In the genomic region with DNA sequence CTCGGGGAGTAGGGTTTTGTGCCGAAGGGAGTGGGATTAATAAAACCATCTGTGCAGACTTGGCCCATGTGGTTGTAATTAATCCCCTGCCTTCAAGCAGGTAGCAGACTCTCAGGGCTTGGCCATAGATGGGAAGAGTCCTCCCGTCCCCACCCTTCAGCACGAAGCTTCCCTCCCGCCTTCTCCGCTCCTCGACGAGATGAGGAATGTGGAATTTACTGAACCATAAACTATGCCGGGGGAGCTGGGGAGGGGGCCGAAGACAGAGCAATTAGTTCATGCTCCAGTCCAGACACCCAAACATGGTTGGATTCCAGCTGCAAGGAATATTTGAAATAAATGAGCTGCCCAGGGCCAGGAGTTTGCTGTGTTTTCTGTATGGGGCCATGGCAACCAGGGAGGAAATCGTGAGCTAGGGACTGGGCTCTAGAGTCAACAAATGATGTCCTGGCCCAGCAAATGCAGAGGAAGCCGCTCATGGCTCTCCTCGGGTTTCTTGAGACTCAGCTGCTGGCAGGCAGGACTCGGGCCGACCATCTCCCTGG, we compare ENCODE assay signal across 10 cellular contexts.
DNase-seq lines count a peak whose midpoint lies in the region; ATAC-seq and TF ChIP-seq lines count a peak whose summit lies in the region.
"Had no signal": no experiment of that assay in that cellular context is flagged by ENCODE, and none has a peak within 500 bp of the region (broad histone marks: within the 10 kb centered on the region; RNA-seq: fewer than 3 reads in every experiment).

No MANE protein-coding gene starts in this region.

- DNase-seq in Caki2 (ENCODE audit: low read depth) (peak; percentile 83), ascending aorta (ENCODE audit: low spot score in 2 of 2) (peak; percentile 45 to 95), left ventricle myocardium superior (peak; percentile 72), pulmonary artery endothelial cell (ENCODE audit: low read depth, low spot score) (peak; percentile 78), GM10248 (ENCODE audit: extremely low spot score) (no peak)
- no peak for DNase-seq in activated CD4-positive, CD25-positive, alpha-beta regulatory T cell (lab: John Stamatoyannopoulos, UW)
- DNase-seq: activated CD8-positive, alpha-beta memory T cell treated with anti-CD3 and anti-CD28 coated beads, Interleukin-2, amount 50 U/mL, for 4 hours; Calu3 had no signal

- in situ Hi-C loops in Caki2 (cut with HindIII; ENCODE audit: low pct_unique_long_range_greater_than_20kb, low sequenced_read_pairs), result no loop called here

- POLR2A ChIA-PET in GM10248 (lab: Yijun Ruan, JAX), result interaction anchor here (0.7 kb wide), 1 partner anchor 40 kb away, joined by 3 read pairs; no protein-coding TSS in a partner anchor

- peaks cover 19 to 30% of the 10 kb centered on the region in 2 donors for H3K36me3 ChIP-seq in ascending aorta

- intact Hi-C loops in ascending aorta (cut with DNase I) (loop anchor here (2.0 kb wide), 1 partner anchor 45 kb away; no protein-coding TSS in a partner anchor), left ventricle myocardium superior (cut with micrococcal nuclease) (no loop called here)

- no peak overlapping the region for H3K4me3 ChIP-seq in ascending aorta

- H3K27me3 ChIP-seq in ascending aorta, result no peaks in the 10 kb centered on the region

- H3K4me1 ChIP-seq in ascending aorta, result peaks cover 41 to 67% of the 10 kb centered on the region in 2 donors

- ATAC-seq in left ventricle myocardium superior, result peak; percentile 75
- ATAC-seq in GM21786 (IDR thresholded peaks at IDR 0.05; ENCODE audit: unreplicated experiment), result no peak
- ATAC-seq in HG03439 (IDR thresholded peaks at IDR 0.05; ENCODE audit: unreplicated experiment), result no peak

- H3K9me3 ChIP-seq in ascending aorta, result no peaks in the 10 kb centered on the region

- no peak for TF ChIP-seq CTCF in ascending aorta (IDR thresholded peaks at IDR 0.05)
- TF ChIP-seq CTCF in GM10248 (IDR thresholded peaks at IDR 0.05; ENCODE audit: control extremely low read depth, extremely low read depth, low read depth, missing control alignments), result no peak

- CTCF ChIA-PET in GM10248 (lab: Yijun Ruan, JAX), result interaction anchor here (0.8 kb wide), 1 partner anchor 9 kb away, joined by 3 read pairs; no protein-coding TSS in a partner anchor

- H3K27ac ChIP-seq in ascending aorta, result peak overlapping the region; percentile 89 to 96

Comparison
In these comparisons a context has a peak if more than half of its experiments do, and no peak if none do; other contexts are left out.
1. DNase-seq: peak in Caki2 (single experiment), ascending aorta (2 of 2), left ventricle myocardium superior (single experiment) and pulmonary artery endothelial cell (single experiment); none in activated CD4-positive, CD25-positive, alpha-beta regulatory T cell (0 of 4) and GM10248 (single experiment).